ENCODE assay signal across 11 cellular contexts in the genomic region with DNA sequence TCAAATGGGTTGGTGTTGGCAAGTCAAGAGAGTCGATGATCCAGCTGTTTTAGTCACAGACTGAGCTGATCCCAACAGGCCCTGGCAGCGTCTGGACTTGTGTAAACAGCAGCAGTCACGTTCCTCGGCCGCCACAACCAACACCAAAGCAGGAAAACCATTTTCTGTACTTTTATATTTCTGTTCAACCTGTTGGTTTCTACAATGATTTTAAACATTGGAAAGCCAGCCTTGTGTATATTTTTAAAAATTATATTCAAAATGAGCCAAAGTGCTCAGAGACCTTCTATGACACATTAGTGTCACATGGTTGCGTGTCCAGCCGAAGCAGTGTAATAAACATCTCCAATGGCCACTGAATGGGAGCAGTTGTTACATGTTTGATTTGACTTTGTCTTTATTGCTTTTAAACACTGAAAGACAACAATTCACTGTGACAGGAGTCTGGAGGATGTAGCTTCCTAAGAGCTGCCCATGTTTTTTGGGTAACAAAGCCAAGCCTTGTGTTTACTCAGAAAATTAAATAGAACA. TPM values are rescaled to one million over a fixed set of nuclear protein-coding genes. Genes with fewer than 3 reads are reported as not detected.
DNase-seq lines count a peak whose midpoint lies in the region; ATAC-seq and TF ChIP-seq lines count a peak whose summit lies in the region.
"Had no signal": no experiment of that assay in that cellular context is flagged by ENCODE, and none has a peak within 500 bp of the region (broad histone marks: within the 10 kb centered on the region; RNA-seq: fewer than 3 reads in every experiment).

No MANE protein-coding gene starts in this region.

- TF ChIP-seq CTCF in foreskin keratinocyte (conservative IDR thresholded peaks at IDR 0.05) (no peak), osteoblast (IDR thresholded peaks at IDR 0.05; ENCODE audit: extremely low read depth, low read depth, low read length) (no peak), GM13976 (IDR thresholded peaks at IDR 0.05; ENCODE audit: borderline replicate concordance, control extremely low read depth, extremely low read depth, insufficient read depth, missing control alignments) (no peak)
- no peak for TF ChIP-seq CTCF in CD4-positive, alpha-beta T cell (IDR thresholded peaks at IDR 0.05)

- H3K27me3 ChIP-seq in foreskin keratinocyte (no peaks in the 10 kb centered on the region), osteoblast (ENCODE audit: insufficient read depth, low read length) (no peaks in the 10 kb centered on the region)
- no peaks in the 10 kb centered on the region for H3K27me3 ChIP-seq in CD4-positive, alpha-beta T cell (ENCODE audit: control insufficient read depth, insufficient read depth, low read length)
- H3K27me3 ChIP-seq: BLaER1, SJSA1 had no signal

- H3K4me2 ChIP-seq in osteoblast (ENCODE audit: insufficient read depth, low read length), result peak overlapping the region; percentile 16
- H3K4me2 ChIP-seq: BLaER1 had no signal

- peak overlapping the region; percentile 41 for H2AFZ ChIP-seq in osteoblast (ENCODE audit: low read length)

- intact Hi-C loops in CD4-positive, alpha-beta T cell (cut with DNase I, micrococcal nuclease), result no loop called here

- H3K9me3 Mint-ChIP-seq in CD4-positive, alpha-beta T cell, result no peaks in the 10 kb centered on the region
- H3K9me3 Mint-ChIP-seq: natural killer cell treated with Interleukin-12 subunit alpha and Interleukin-12 subunit beta and Interleukin-15 and Interleukin-18, amount 100 ng/mL, for 72 hours had no signal

- ATAC-seq in foreskin keratinocyte, result peak; percentile 29
- ATAC-seq in CD4-positive, alpha-beta T cell (ENCODE audit: poor library complexity), result no peak

- DNase-seq in Ammon's horn (ENCODE audit: low spot score), result peak; percentile 64
- peak; percentile 84 for DNase-seq in NCI-H748 treated with DMSO at 0.1 percent for 48 hours (lab: John Stamatoyannopoulos, UW)
- peak; percentile 77 to 84 for DNase-seq in foreskin keratinocyte
- DNase-seq in osteoblast (ENCODE audit: insufficient read length, low spot score, missing footprints), result peak; percentile 69
- no peak for DNase-seq in GM13976 (ENCODE audit: low spot score)
- DNase-seq in CD4-positive, alpha-beta T cell, result no peak
- DNase-seq in activated CD4-positive, alpha-beta T cell treated with anti-CD3 and anti-CD28 coated beads, Interleukin-2, amount 50 U/mL, for 4 hours, result no peak
- DNase-seq in D341Med (ENCODE audit: low spot score), result no peak

- H3K4me1 Mint-ChIP-seq in CD4-positive, alpha-beta T cell (ENCODE audit: low read depth), result no peaks in the 10 kb centered on the region

- peaks cover 20% of the 10 kb centered on the region for H3K4me1 ChIP-seq in foreskin keratinocyte
- peaks cover 32% of the 10 kb centered on the region for H3K4me1 ChIP-seq in osteoblast (ENCODE audit: insufficient read depth, low read length)

- no peaks in the 10 kb centered on the region for H4K20me1 ChIP-seq in osteoblast (ENCODE audit: insufficient read depth, low read length)
- H4K20me1 ChIP-seq: BLaER1 had no signal

- in situ Hi-C loops in GM13976 (cut with MboI; ENCODE audit: low sequenced_read_pairs, unreplicated experiment), result no loop called here

- H3K4me3 Mint-ChIP-seq in CD4-positive, alpha-beta T cell, result no peak overlapping the region
- H3K4me3 Mint-ChIP-seq: natural killer cell treated with Interleukin-12 subunit alpha and Interleukin-12 subunit beta and Interleukin-15 and Interleukin-18, amount 100 ng/mL, for 72 hours had no signal

- CTCF ChIA-PET in CD4-positive, alpha-beta T cell (lab: Charles Lee), result no interaction called here

- no peak overlapping the region for H3K27ac Mint-ChIP-seq in CD4-positive, alpha-beta T cell
- H3K27ac Mint-ChIP-seq: natural killer cell treated with Interleukin-12 subunit alpha and Interleukin-12 subunit beta and Interleukin-15 and Interleukin-18, amount 100 ng/mL, for 72 hours had no signal

- no peak overlapping the region for H3K4me3 ChIP-seq in osteoblast (ENCODE audit: insufficient read depth, low read length)
- H3K4me3 ChIP-seq: BLaER1, SJSA1 had no signal

- no peaks in the 10 kb centered on the region for H3K36me3 ChIP-seq in osteoblast (ENCODE audit: insufficient read depth, low read length)
- H3K36me3 ChIP-seq: BLaER1, SJSA1 had no signal

- no peak overlapping the region for H3K27ac ChIP-seq in foreskin keratinocyte
- no peak overlapping the region for H3K27ac ChIP-seq in osteoblast (ENCODE audit: low read depth, low read length)
- H3K27ac ChIP-seq in CD4-positive, alpha-beta T cell (ENCODE audit: low read depth, low read length), result no peak overlapping the region
- H3K27ac ChIP-seq: BLaER1, SJSA1 had no signal

- no peaks in the 10 kb centered on the region for H3K79me2 ChIP-seq in osteoblast (ENCODE audit: insufficient read depth, low read length)

- H3K9me3 ChIP-seq in osteoblast (ENCODE audit: low read depth, low read length), result no peaks in the 10 kb centered on the region
- no peaks in the 10 kb centered on the region for H3K9me3 ChIP-seq in CD4-positive, alpha-beta T cell (ENCODE audit: control insufficient read depth, low read length)

- no peaks in the 10 kb centered on the region for H3K36me3 Mint-ChIP-seq in CD4-positive, alpha-beta T cell (ENCODE audit: low read depth)
- H3K36me3 Mint-ChIP-seq: natural killer cell treated with Interleukin-12 subunit alpha and Interleukin-12 subunit beta and Interleukin-15 and Interleukin-18, amount 100 ng/mL, for 72 hours had no signal

- POLR2A ChIA-PET in CD4-positive, alpha-beta T cell (lab: Charles Lee), result no interaction called here

- H3K27me3 Mint-ChIP-seq in CD4-positive, alpha-beta T cell, result no peaks in the 10 kb centered on the region

RNA-seq across cellular contexts. Expression of a gene that starts 5.9 kb away (rescaled TPM):
- total RNA-seq in foreskin keratinocyte, result 110 and 114 TPM in 2 replicates
- polyA plus RNA-seq in foreskin keratinocyte, result 182 and 190 TPM in 2 replicates
- total RNA-seq in osteoblast, result 57.2 and 62.2 TPM in 2 replicates
- 100 to 1,000 TPM; 111 to 124 TPM for total RNA-seq in CD4-positive, alpha-beta T cell

RNA-seq across cellular contexts. Expression of a gene that starts 23.0 kb away (rescaled TPM):
- 0.63 and 1.2 TPM in 2 replicates for total RNA-seq in foreskin keratinocyte
- polyA plus RNA-seq in foreskin keratinocyte, result 0.43 and 1.1 TPM in 2 replicates
- total RNA-seq in osteoblast, result 2.1 and 4.3 TPM in 2 replicates
- 1 to 10 TPM; 2.0 to 2.7 TPM for total RNA-seq in CD4-positive, alpha-beta T cell

RNA-seq across cellular contexts. Expression of a gene that starts 48.5 kb away (rescaled TPM):
- total RNA-seq in foreskin keratinocyte, result 147 and 156 TPM in 2 replicates
- polyA plus RNA-seq in foreskin keratinocyte, result 113 and 123 TPM in 2 replicates
- 156 and 188 TPM in 2 replicates for total RNA-seq in osteoblast
- total RNA-seq in CD4-positive, alpha-beta T cell, result 10 to 100 TPM; 58.8 to 66.5 TPM

RNA-seq across cellular contexts. Expression of a gene that starts 53.9 kb away (rescaled TPM):
- total RNA-seq in foreskin keratinocyte (2.3 TPM in 2 replicates), osteoblast (2.9 TPM in 2 replicates)
- 1.8 and 1.9 TPM in 2 replicates for polyA plus RNA-seq in foreskin keratinocyte
- total RNA-seq in CD4-positive, alpha-beta T cell, result 1 to 10 TPM; 2.9 to 3.0 TPM

RNA-seq across cellular contexts. Expression of a gene that starts 57.6 kb away (rescaled TPM):
- total RNA-seq in foreskin keratinocyte (82.1 and 94.5 TPM in 2 replicates), osteoblast (46.6 and 49.2 TPM in 2 replicates)
- 88.3 and 101 TPM in 2 replicates for polyA plus RNA-seq in foreskin keratinocyte
- 10 to 100 TPM; 74.9 to 76.9 TPM for total RNA-seq in CD4-positive, alpha-beta T cell

Comparison
In these comparisons a context has a peak if more than half of its experiments do, and no peak if none do; other contexts are left out.
1. DNase-seq: peak in Ammon's horn (single experiment), NCI-H748 treated with DMSO at 0.1 percent for 48 hours (single experiment), foreskin keratinocyte (2 of 2) and osteoblast (single experiment); none in GM13976 (single experiment), CD4-positive, alpha-beta T cell (0 of 10), activated CD4-positive, alpha-beta T cell treated with anti-CD3 and anti-CD28 coated beads, Interleukin-2, amount 50 U/mL, for 4 hours (0 of 2) and D341Med (single experiment).